19 cellular contexts compared by ENCODE assay signal in the genomic region with DNA sequence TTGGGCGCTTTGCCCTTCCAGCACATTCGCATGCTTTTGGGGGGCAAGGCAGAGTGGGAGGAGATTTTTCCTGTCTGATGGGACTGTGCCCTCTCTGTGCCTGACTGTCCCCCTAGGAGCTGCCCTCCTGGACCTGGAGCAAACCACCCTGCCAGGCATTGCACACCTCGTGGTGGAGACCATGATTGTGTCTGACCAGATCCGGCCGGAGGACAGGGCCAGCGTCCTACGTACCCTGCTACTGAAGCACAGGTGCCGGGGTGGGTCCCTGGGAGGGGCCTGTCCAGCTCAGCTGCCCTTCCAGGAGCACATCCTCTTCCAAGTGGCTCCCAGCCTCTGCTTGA. TPM values are rescaled to one million over a fixed set of nuclear protein-coding genes. Genes with fewer than 3 reads are reported as not detected.
"Had no signal": no experiment of that assay in that cellular context is flagged by ENCODE, and none has a peak within 500 bp of the region (broad histone marks: within the 10 kb centered on the region; RNA-seq: fewer than 3 reads in every experiment).

No MANE protein-coding gene starts in this region.

- H3K4me3 ChIP-seq: body of pancreas, colonic mucosa, esophagus squamous epithelium, lung, transverse colon had no signal

- H3K4me1 Mint-ChIP-seq: T-cell had no signal

- H3K9me3 Mint-ChIP-seq: activated T-cell treated with anti-CD3 and anti-CD28 coated beads, Interleukin-2, amount 50 U/mL, for 72 hours; stimulated activated naive B cell treated with anti-CD40 and anti-IgM and Interleukin-4, amounts not matched to agents 10 μg/mL and 1 μg/mL and 100 μg/mL, for 72 hours; T-cell had no signal

- H3K27me3 ChIP-seq: body of pancreas, colonic mucosa had no signal

- ATAC-seq: activated T-cell treated with anti-CD3 and anti-CD28 coated beads, Interleukin-2, amount 50 U/mL, for 72 hours; body of pancreas; stimulated activated naive B cell treated with anti-CD40 and anti-IgM and Interleukin-4, amounts not matched to agents 10 μg/mL and 1 μg/mL and 100 μg/mL, for 72 hours; T-cell had no signal

- H3K4me3 Mint-ChIP-seq: activated naive CD8-positive, alpha-beta T cell; activated T-cell treated with anti-CD3 and anti-CD28 coated beads, Interleukin-2, amount 50 U/mL, for 72 hours; stimulated activated naive B cell treated with anti-CD40 and anti-IgM and Interleukin-4, amounts not matched to agents 10 μg/mL and 1 μg/mL and 100 μg/mL, for 72 hours; T-cell had no signal

- H3K9me3 ChIP-seq: body of pancreas, colonic mucosa, esophagus squamous epithelium, transverse colon had no signal

- H3K36me3 Mint-ChIP-seq: activated naive CD8-positive, alpha-beta T cell; stimulated activated naive B cell treated with anti-CD40 and anti-IgM and Interleukin-4, amounts not matched to agents 10 μg/mL and 1 μg/mL and 100 μg/mL, for 72 hours; T-cell had no signal

- H3K27ac Mint-ChIP-seq: activated naive CD8-positive, alpha-beta T cell; activated T-cell treated with anti-CD3 and anti-CD28 coated beads, Interleukin-2, amount 50 U/mL, for 72 hours; stimulated activated naive B cell treated with anti-CD40 and anti-IgM and Interleukin-4, amounts not matched to agents 10 μg/mL and 1 μg/mL and 100 μg/mL, for 72 hours; T-cell had no signal

- H3K27ac ChIP-seq: body of pancreas, colonic mucosa, esophagus squamous epithelium, transverse colon had no signal

- DNase-seq: activated CD4-positive, alpha-beta T cell treated with anti-CD3 and anti-CD28 coated beads for 1 hour; activated CD4-positive, alpha-beta T cell treated with anti-CD3 and anti-CD28 coated beads, Interleukin-2, amount 50 U/mL, for 48 hours; activated gamma-delta T cell; activated T-cell treated with anti-CD3 and anti-CD28 coated beads, Interleukin-2, amount 50 U/mL, for 72 hours; amniotic stem cell; central memory CD4-positive, alpha-beta T cell; colonic mucosa; effector CD4-positive, alpha-beta T cell; esophagus squamous epithelium; hypothalamus; midbrain; stimulated activated CD4-positive, alpha-beta T cell treated with anti-CD3 and anti-CD28 coated beads, Interleukin-2, amount 100 ng/mL, for 48 hours; stimulated activated naive B cell treated with anti-CD40 and anti-IgM and Interleukin-4, amounts not matched to agents 10 μg/mL and 1 μg/mL and 100 μg/mL, for 72 hours; T-cell; T-helper 9 cell; transverse colon had no signal

- H3K36me3 ChIP-seq: colonic mucosa, esophagus squamous epithelium, transverse colon had no signal

RNA-seq across cellular contexts. Expression of gene SLC4A3, which starts 5.3 kb away (rescaled TPM):
- total RNA-seq: activated T-cell treated with anti-CD3 and anti-CD28 coated beads, Interleukin-2, amount 50 U/mL, for 72 hours had no signal
